21 cellular contexts compared by ENCODE assay signal in the genomic region with DNA sequence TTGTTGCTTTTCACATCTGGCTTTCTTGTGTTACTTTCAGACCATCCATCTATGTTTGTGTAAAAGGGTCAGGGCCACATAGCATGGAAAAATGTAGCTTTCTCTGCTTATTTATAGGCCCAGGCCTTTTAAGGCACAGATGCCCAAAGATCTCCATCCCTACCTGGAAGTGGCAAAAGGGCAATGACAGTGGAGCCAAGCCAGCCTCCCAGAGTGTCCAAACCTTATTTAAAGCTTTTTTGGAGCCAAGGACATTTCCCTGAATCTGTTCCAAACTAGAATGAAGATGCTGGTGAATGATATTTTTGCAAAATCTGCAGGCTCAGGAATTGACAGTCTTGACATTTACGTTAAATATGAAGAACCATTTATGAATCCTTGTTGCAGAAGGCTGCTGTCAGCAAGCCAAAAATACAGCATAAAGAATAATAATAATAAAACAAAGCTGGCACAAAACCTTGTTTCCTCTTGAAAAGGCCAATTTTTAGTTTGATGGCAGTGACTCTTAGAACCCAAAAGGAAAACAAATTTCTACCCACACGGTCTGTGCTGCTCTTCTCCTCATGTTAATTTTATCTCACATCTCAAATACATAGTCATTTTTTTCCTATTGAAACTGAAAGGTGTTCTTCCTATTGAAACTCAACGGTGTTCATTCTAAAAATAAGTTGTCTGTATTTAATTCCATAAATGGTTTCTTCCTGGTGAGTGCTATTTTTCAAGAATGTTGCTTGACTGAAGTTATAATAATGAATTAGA.
DNase-seq lines count a peak whose midpoint lies in the region; ATAC-seq lines count a peak whose summit lies in the region.
"Had no signal": no experiment of that assay in that cellular context is flagged by ENCODE, and none has a peak within 500 bp of the region (broad histone marks: within the 10 kb centered on the region; RNA-seq: fewer than 3 reads in every experiment).

No MANE protein-coding gene starts in this region.

- no peak for DNase-seq in stimulated activated naive CD8-positive, alpha-beta T cell treated with anti-CD3 and anti-CD28 coated beads, Interleukin-15, Interleukin-2, amounts not matched to agents 100 U/mL and 50 U/mL, for 24 hours
- DNase-seq in stimulated activated naive CD8-positive, alpha-beta T cell treated with anti-CD3 and anti-CD28 coated beads, Interleukin-15, amount 100 ng/mL, for 72 hours: no peak
- DNase-seq in T-helper 17 cell: no peak
- peak; percentile 87 for DNase-seq in cerebellar cortex (ENCODE audit: low spot score)
- DNase-seq in HK-2 (ENCODE audit: unreplicated experiment): no peak
- no peak for DNase-seq in CD8-positive, alpha-beta memory T cell
- DNase-seq: ACHN; CD4-positive, alpha-beta memory T cell; DND-41; Karpas-422; NCI-H1417; NCI-H1694 treated with DMSO at 0.1 percent for 48 hours; NCI-H2081 treated with DMSO at 0.1 percent for 48 hours; NCI-H2171 treated with DMSO at 0.1 percent for 48 hours; NCI-H524 treated with DMSO at 0.1 percent for 48 hours had no signal

- H3K36me3 ChIP-seq in CD8-positive, alpha-beta memory T cell (ENCODE audit: insufficient read depth, low read length): no peaks in the 10 kb centered on the region
- H3K36me3 ChIP-seq: BLaER1 treated with 17β-estradiol and CSF1 and Interleukin-3, amounts not matched to agents 10 nM and 100 nM; SJSA1 had no signal

- peak overlapping the region in 1 of 2 donors; percentile 24 for H3K4me3 Mint-ChIP-seq in stimulated activated naive CD8-positive, alpha-beta T cell treated with anti-CD3 and anti-CD28 coated beads, Interleukin-15, amount 100 ng/mL, for 72 hours
- no peak overlapping the region for H3K4me3 Mint-ChIP-seq in T-helper 17 cell
- no peak overlapping the region for H3K4me3 Mint-ChIP-seq in CD8-positive, alpha-beta memory T cell
- H3K4me3 Mint-ChIP-seq: CD4-positive, alpha-beta memory T cell; IgD-negative memory B cell had no signal

- POLR2A ChIA-PET in CD8-positive, alpha-beta memory T cell (lab: Charles Lee): no interaction called here

- H3K27ac Mint-ChIP-seq in stimulated activated naive CD8-positive, alpha-beta T cell treated with anti-CD3 and anti-CD28 coated beads, Interleukin-15, amount 100 ng/mL, for 72 hours: peak overlapping the region in 1 of 2 donors; percentile 28
- H3K27ac Mint-ChIP-seq in T-helper 17 cell: peak overlapping the region; percentile 11
- H3K27ac Mint-ChIP-seq in CD8-positive, alpha-beta memory T cell: no peak overlapping the region
- H3K27ac Mint-ChIP-seq: CD4-positive, alpha-beta memory T cell; IgD-negative memory B cell had no signal

- no peaks in the 10 kb centered on the region for H3K4me1 ChIP-seq in CD8-positive, alpha-beta memory T cell (ENCODE audit: insufficient read depth, low read length)
- H3K4me1 ChIP-seq: BLaER1 treated with 17β-estradiol and CSF1 and Interleukin-3, amounts not matched to agents 10 nM and 100 nM; SJSA1 had no signal

- no peaks in the 10 kb centered on the region for H3K27me3 Mint-ChIP-seq in stimulated activated naive CD8-positive, alpha-beta T cell treated with anti-CD3 and anti-CD28 coated beads, Interleukin-15, amount 100 ng/mL, for 72 hours
- H3K27me3 Mint-ChIP-seq in T-helper 17 cell: no peaks in the 10 kb centered on the region
- peaks cover 0 to 11% of the 10 kb centered on the region in 2 donors for H3K27me3 Mint-ChIP-seq in CD8-positive, alpha-beta memory T cell
- H3K27me3 Mint-ChIP-seq: CD4-positive, alpha-beta memory T cell; IgD-negative memory B cell had no signal

- peak; percentile 32 for ATAC-seq in stimulated activated naive CD8-positive, alpha-beta T cell treated with anti-CD3 and anti-CD28 coated beads, Interleukin-15, Interleukin-2, amounts not matched to agents 100 U/mL and 50 U/mL, for 24 hours
- ATAC-seq in stimulated activated naive CD8-positive, alpha-beta T cell treated with anti-CD3 and anti-CD28 coated beads, Interleukin-15, amount 100 ng/mL, for 72 hours: no peak
- ATAC-seq in T-helper 17 cell (no peak), HG03571 (IDR thresholded peaks at IDR 0.05; ENCODE audit: unreplicated experiment) (no peak)
- ATAC-seq: HCT116, Right ventricle myocardium inferior had no signal

- peaks cover 6 to 18% of the 10 kb centered on the region in 2 donors for H3K9me3 Mint-ChIP-seq in stimulated activated naive CD8-positive, alpha-beta T cell treated with anti-CD3 and anti-CD28 coated beads, Interleukin-15, amount 100 ng/mL, for 72 hours
- H3K9me3 Mint-ChIP-seq in CD8-positive, alpha-beta memory T cell: peaks cover 0 to 5% (median 0%) of the 10 kb centered on the region in 5 donors

- no peak overlapping the region for H3K27ac ChIP-seq in CD8-positive, alpha-beta memory T cell (ENCODE audit: low read depth, low read length)
- H3K27ac ChIP-seq: BLaER1 treated with 17β-estradiol and CSF1 and Interleukin-3, amounts not matched to agents 10 nM and 100 nM; SJSA1 had no signal

- CTCF ChIA-PET in CD8-positive, alpha-beta memory T cell (lab: Charles Lee): no interaction called here

- peaks cover 38% of the 10 kb centered on the region for H3K4me1 Mint-ChIP-seq in stimulated activated naive CD8-positive, alpha-beta T cell treated with anti-CD3 and anti-CD28 coated beads, Interleukin-15, amount 100 ng/mL, for 72 hours
- peaks cover 2% of the 10 kb centered on the region for H3K4me1 Mint-ChIP-seq in T-helper 17 cell
- no peaks in the 10 kb centered on the region for H3K4me1 Mint-ChIP-seq in CD8-positive, alpha-beta memory T cell
- H3K4me1 Mint-ChIP-seq: CD4-positive, alpha-beta memory T cell had no signal

- no peaks in the 10 kb centered on the region for H3K27me3 ChIP-seq in CD8-positive, alpha-beta memory T cell (ENCODE audit: insufficient read depth, low read length, poor library complexity, severe bottlenecking)
- H3K27me3 ChIP-seq: BLaER1 treated with 17β-estradiol and CSF1 and Interleukin-3, amounts not matched to agents 10 nM and 100 nM; SJSA1 had no signal

- no peaks in the 10 kb centered on the region for H3K36me3 Mint-ChIP-seq in T-helper 17 cell (ENCODE audit: low read depth)
- peaks cover 0 to 15% (median 0%) of the 10 kb centered on the region in 3 donors for H3K36me3 Mint-ChIP-seq in CD8-positive, alpha-beta memory T cell
- H3K36me3 Mint-ChIP-seq: CD4-positive, alpha-beta memory T cell had no signal

- no peak overlapping the region for H3K4me3 ChIP-seq in CD8-positive, alpha-beta memory T cell (ENCODE audit: low read length)
- H3K4me3 ChIP-seq: BLaER1 treated with 17β-estradiol and CSF1 and Interleukin-3, amounts not matched to agents 10 nM and 100 nM; SJSA1 had no signal

- no peaks in the 10 kb centered on the region for H3K9me3 ChIP-seq in T-helper 17 cell (ENCODE audit: control insufficient read depth, low read length, poor library complexity, severe bottlenecking)
- no peaks in the 10 kb centered on the region for H3K9me3 ChIP-seq in CD8-positive, alpha-beta memory T cell (ENCODE audit: low read length)
- H3K9me3 ChIP-seq: SJSA1 had no signal
